Comparison of ENCODE assay signal across 8 cellular contexts in genomic region chr1:153626929-153627796, GRCh38. TPM values are rescaled to one million over a fixed set of nuclear protein-coding genes. Genes with fewer than 3 reads are reported as not detected.
DNase-seq lines count a peak whose midpoint lies in the region; ATAC-seq, FAIRE-seq and TF ChIP-seq lines count a peak whose summit lies in the region.

Gene S100A13 (minus strand): TSS chr1:153627505. CDS start chr1:153626472, 1,033 bp downstream.

- peak; percentile 79 to 82 for ATAC-seq in left cardiac atrium
- ATAC-seq in pancreas, result peak; percentile 81 to 87 (median 85)

- TF ChIP-seq CTCF in GM13977 (IDR thresholded peaks at IDR 0.05; ENCODE audit: extremely low read depth, insufficient read depth, missing control alignments) (peak; percentile 54), pancreas (IDR thresholded peaks at IDR 0.05) (peak; percentile 21 to 44 (median 38))

- no peak for FAIRE-seq in pancreas (lab: Jason Lieb, UNC)

- 2 to 4% methylated on average over 29 of the region's 29 CpGs for WGBS in pancreas, 2 donors

- peak within 1 kb of the TSS; percentile 14 to 58 (median 31) for H3K4me3 ChIP-seq in pancreas

- no peaks in the 10 kb centered on the region for H3K27me3 ChIP-seq in pancreas

- in situ Hi-C loops in GM13977 (cut with MboI; ENCODE audit: low pct_unique_long_range_greater_than_20kb, low sequenced_read_pairs, unreplicated experiment), result no loop called here

- H3K9me3 ChIP-seq in pancreas, result no peaks in the 10 kb centered on the region

- H3K36me3 ChIP-seq in pancreas, result peaks cover 0 to 4% (median 0%) of the 10 kb centered on the region in 3 donors

- H3K27ac ChIP-seq in pancreas, result peak within 1 kb of the TSS; percentile 44 to 85 (median 80)

- intact Hi-C loops in left cardiac atrium (cut with DNase I), result no loop called here
- intact Hi-C loops in pancreas (cut with DNase I), result loop anchor here in 1 of 3 donors (10.0 kb wide), 1 partner anchor 52 kb away; no protein-coding TSS in a partner anchor

- H3K4me1 ChIP-seq in pancreas, result peaks cover 0 to 9% (median 0%) of the 10 kb centered on the region in 3 donors

- DNase-seq in A172 (ENCODE audit: low spot score) (peak; percentile 97), GM13977 (ENCODE audit: low spot score) (no peak), NCI-H2196 treated with DMSO at 0.1 percent for 48 hours (lab: John Stamatoyannopoulos, UW; ENCODE audit: unreplicated experiment) (peak; percentile 75), amygdala (lab: John Stamatoyannopoulos, UW) (peak in 38 of 56 donors; percentile 20 to 75 (median 49)), left cardiac atrium (peak; percentile 84), pancreas (peak; percentile 78 to 91 (median 86)), GM19240 (ENCODE audit: insufficient read length, low spot score) (no peak)
- no peak for DNase-seq in stimulated activated naive CD4-positive, alpha-beta T cell (lab: John Stamatoyannopoulos, UW)

RNA-seq across cellular contexts. Expression of gene S100A13, which starts in this region (rescaled TPM):
- total RNA-seq in A172 (2014; rRNA removed; shearing (Covaris generic)), result 116 and 160 TPM in 2 replicates
- total RNA-seq in left cardiac atrium (100 to 1,000 TPM; 169 to 197 TPM), pancreas (10 to 100 TPM; 22.0 to 47.3 (median 30.5) TPM)
- polyA plus RNA-seq in pancreas, result 100 to 1,000 TPM; 105 to 125 TPM

Comparison
In these comparisons a context has a peak if more than half of its experiments do, and no peak if none do; other contexts are left out.
1. DNase-seq: peak in A172 (single experiment), NCI-H2196 treated with DMSO at 0.1 percent for 48 hours (single experiment), amygdala (38 of 56), left cardiac atrium (single experiment) and pancreas (6 of 6); none in GM13977 (single experiment), stimulated activated naive CD4-positive, alpha-beta T cell (0 of 6) and GM19240 (single experiment).